Comparison of ENCODE assay signal across 16 cellular contexts in genomic region chr1:154453155-154453554, GRCh38. TPM values are rescaled to one million over a fixed set of nuclear protein-coding genes. Genes with fewer than 3 reads are reported as not detected.
A peak's percentile ranks its signal among the peaks of the same experiment; 100 is the strongest.
DNase-seq lines count a peak whose midpoint lies in the region; ATAC-seq, FAIRE-seq and TF ChIP-seq lines count a peak whose summit lies in the region.
"Had no signal": no experiment of that assay in that cellular context is flagged by ENCODE, and none has a peak within 500 bp of the region (broad histone marks: within the 10 kb centered on the region; RNA-seq: fewer than 3 reads in every experiment).

No MANE protein-coding gene starts in this region.

- H3K27me3 ChIP-seq in right lobe of liver (no peaks in the 10 kb centered on the region), HepG2 (ENCODE audit: control insufficient read depth in 1 of 2, insufficient read depth in 2 of 2, low read length in 2 of 2) (no peaks in the 10 kb centered on the region), upper lobe of right lung (no peaks in the 10 kb centered on the region)

- POLR2A ChIA-PET in HepG2 (lab: Yijun Ruan, JAX), result no interaction called here

- DNase-seq in right lobe of liver, result no peak
- DNase-seq in HepG2 (ENCODE audit: low spot score), result no peak
- DNase-seq in left colon, result no peak
- no peak for DNase-seq in upper lobe of right lung
- no peak for DNase-seq in NCI-H1048 (lab: John Stamatoyannopoulos, UW)
- DNase-seq in epidermal melanocyte (ENCODE audit: insufficient read length, low spot score), result no peak
- DNase-seq: ACHN; activated CD4-positive, alpha-beta T cell treated with anti-CD3 and anti-CD28 coated beads for 36 hours; activated naive CD8-positive, alpha-beta T cell treated with anti-CD3 and anti-CD28 coated beads, Interleukin-2, amount 50 U/mL, for 24 hours; hippocampal formation; NCI-H82; SHP77; stimulated activated CD4-positive, alpha-beta T cell treated with anti-CD3 and anti-CD28 coated beads, Interleukin-2, amount 100 ng/mL, for 24 hours; T-helper 9 cell had no signal

- ATAC-seq in right lobe of liver (peak; percentile 2 to 10 (median 6)), HepG2 (no peak), left colon (peak; percentile 8), upper lobe of right lung (peak; percentile 38), GM18519 (IDR thresholded peaks at IDR 0.05; ENCODE audit: low FRiP score, unreplicated experiment) (no peak)
- ATAC-seq: activated naive CD8-positive, alpha-beta T cell treated with anti-CD3 and anti-CD28 coated beads, Interleukin-2, amount 50 U/mL, for 24 hours had no signal

- FAIRE-seq in HepG2 (lab: Jason Lieb, UNC), result no peak

- H3K27me3 Mint-ChIP-seq in brain, result peaks cover 9% of the 10 kb centered on the region

- no peak overlapping the region for H3K4me2 ChIP-seq in HepG2 (ENCODE audit: low read depth, low read length)

- H3K9me3 Mint-ChIP-seq in brain, result peaks cover 0 to 3% (median 0%) of the 10 kb centered on the region in 5 experiments
- H3K9me3 Mint-ChIP-seq: activated naive CD8-positive, alpha-beta T cell treated with anti-CD3 and anti-CD28 coated beads, Interleukin-2, amount 50 U/mL, for 24 hours had no signal

- TF ChIP-seq EP300 in HepG2 (IDR thresholded peaks at IDR 0.05; ENCODE audit: low read depth in 2 of 2, low read length in 2 of 2) (no peak), HepG2 (CRISPR knock-in tag; IDR thresholded peaks at IDR 0.05; ENCODE audit: borderline replicate concordance) (no peak)

- TF ChIP-seq CTCF in right lobe of liver (IDR thresholded peaks at IDR 0.05) (no peak), HepG2 (CRISPR knock-in tag; IDR thresholded peaks at IDR 0.05) (no peak), brain (conservative IDR thresholded peaks at IDR 0.05) (no peak), upper lobe of right lung (IDR thresholded peaks at IDR 0.05) (no peak)

- H3K4me1 Mint-ChIP-seq in brain, result peaks cover 20% of the 10 kb centered on the region

- intact Hi-C loops in right lobe of liver (cut with DNase I), result no loop called here
- intact Hi-C loops in HepG2 (cut with micrococcal nuclease; ENCODE audit: unreplicated experiment), result no loop called here
- intact Hi-C loops in left colon (cut with DNase I, micrococcal nuclease), result no loop called here
- intact Hi-C loops in upper lobe of right lung (cut with DNase I), result no loop called here

- in situ Hi-C loops in HepG2 (cut with HindIII; ENCODE audit: extremely low pct_ligation_motif_present, low pct_unique_long_range_greater_than_20kb), result no loop called here

- H3K9me3 ChIP-seq in right lobe of liver (no peaks in the 10 kb centered on the region), HepG2 (ENCODE audit: low read length) (no peaks in the 10 kb centered on the region), upper lobe of right lung (no peaks in the 10 kb centered on the region)

- H3K4me1 ChIP-seq in right lobe of liver (no peaks in the 10 kb centered on the region), HepG2 (ENCODE audit: insufficient read depth, low read length) (peaks cover 12% of the 10 kb centered on the region), upper lobe of right lung (peaks cover 9% of the 10 kb centered on the region)

- H3K4me3 Mint-ChIP-seq in brain, result no peak overlapping the region
- H3K4me3 Mint-ChIP-seq: activated CD4-positive, alpha-beta T cell treated with anti-CD3 and anti-CD28 coated beads for 36 hours; activated naive CD8-positive, alpha-beta T cell treated with anti-CD3 and anti-CD28 coated beads, Interleukin-2, amount 50 U/mL, for 24 hours had no signal

- BruUV-seq in HepG2 (replicated peaks; lab: Mats Ljungman, UMichigan), result no TSS peak

- WGBS in right lobe of liver (ENCODE audit: insufficient coverage, low coverage, low lambda C conversion rate, missing lambda C conversion rate), result 95% methylated on average over 3 of the region's 5 CpGs
- 97% methylated on average over 5 of the region's 5 CpGs for WGBS in HepG2 (ENCODE audit: low lambda C conversion rate)

- H4K20me1 ChIP-seq in HepG2 (ENCODE audit: insufficient read depth, low read length), result no peaks in the 10 kb centered on the region

- H3K27ac ChIP-seq in right lobe of liver (no peak overlapping the region), HepG2 (ENCODE audit: extremely low read length, insufficient read depth, low read length) (no peak overlapping the region), upper lobe of right lung (no peak overlapping the region)

- H2AFZ ChIP-seq in HepG2 (ENCODE audit: low read length), result no peak overlapping the region

- no peak for TF ChIP-seq POLR2A in right lobe of liver (IDR thresholded peaks at IDR 0.05)
- TF ChIP-seq POLR2A in HepG2 (IDR thresholded peaks at IDR 0.05; ENCODE audit: insufficient read depth in 1 of 2, low read depth in 2 of 2, low read length in 2 of 2), result no peak

- no peak for TF ChIP-seq RAD21 in HepG2 (CRISPR knock-in tag; IDR thresholded peaks at IDR 0.05)

- H3K27ac Mint-ChIP-seq in brain, result peak overlapping the region in 4 of 5 experiments; percentile 59 to 80 (median 75)
- H3K27ac Mint-ChIP-seq: activated CD4-positive, alpha-beta T cell treated with anti-CD3 and anti-CD28 coated beads for 36 hours had no signal

- H3K79me2 ChIP-seq in HepG2 (ENCODE audit: insufficient read depth, low read length), result no peaks in the 10 kb centered on the region

- H3K36me3 ChIP-seq in right lobe of liver (peaks cover 0 to 96% (median 47%) of the 10 kb centered on the region in 4 donors), HepG2 (replicated peaks in 1 of 2; ENCODE audit: control insufficient read depth in 1 of 2, insufficient read depth in 2 of 2, low read length in 2 of 2) (no peaks in the 10 kb centered on the region), upper lobe of right lung (peaks cover 67% of the 10 kb centered on the region)

- no peaks in the 10 kb centered on the region for H3K36me3 Mint-ChIP-seq in brain

- H3K4me3 ChIP-seq in right lobe of liver, result no peak overlapping the region
- no peak overlapping the region for H3K4me3 ChIP-seq in HepG2 (replicated peaks in 1 of 3; ENCODE audit: insufficient read depth in 1 of 3, low read depth in 2 of 3, low read length in 3 of 3)
- H3K4me3 ChIP-seq in upper lobe of right lung, result no peak overlapping the region

- CTCF ChIA-PET in HepG2 (lab: Yijun Ruan, JAX; ENCODE audit: low intra/inter-chr PET ratio, low total read pairs), result no interaction called here

- H3K9ac ChIP-seq in HepG2 (ENCODE audit: insufficient read depth, low read depth, low read length), result no peak overlapping the region

RNA-seq across cellular contexts. Expression of gene IL6R, which starts 48.0 kb away (rescaled TPM):
- total RNA-seq in right lobe of liver, result 100 to 1,000 TPM in 2 of 6 experiments, 10 to 100 TPM in 4; 32.2 to 145 (median 68.2) TPM
- 3.5 and 5.0 TPM in 2 replicates for total RNA-seq in HepG2 (2016; rRNA removed; fragmentation: Illumina TruSeq; extraction: Trizol)
- 0.71 and 0.91 TPM in 2 replicates for total RNA-seq in HepG2 (2016; cell fraction: cytosol; rRNA removed; fragmentation: Illumina TruSeq; extraction: Trizol; ENCODE audit: low read depth)
- total RNA-seq in HepG2 (2016; cell fraction: insoluble cytoplasmic fraction; rRNA removed; fragmentation: Illumina TruSeq; extraction: Trizol), result 1.9 and 4.6 TPM in 2 replicates
- total RNA-seq in HepG2 (2016; cell fraction: membrane; rRNA removed; fragmentation: Illumina TruSeq; extraction: Trizol), result 1.2 and 1.3 TPM in 2 replicates
- total RNA-seq in HepG2 (2016; cell fraction: nucleus; rRNA removed; fragmentation: Illumina TruSeq; extraction: Trizol), result 3.7 and 4.0 TPM in 2 replicates
- 24.5 and 30.5 TPM in 2 replicates for polyA plus RNA-seq in HepG2 (2011; rRNA removed)
- polyA plus RNA-seq in HepG2 (2011; cell fraction: cytosol; rRNA removed), result 15.2 and 20.2 TPM in 2 replicates
- 15.9 and 16.7 TPM in 2 replicates for polyA plus RNA-seq in HepG2 (2011; cell fraction: nucleus; rRNA removed)
- 13.7 and 18.5 TPM in 2 replicates for polyA plus RNA-seq in HepG2 (2012)
- polyA plus RNA-seq in HepG2 (2016; cell fraction: cytosol; fragmentation: Illumina TruSeq; extraction: Trizol; ENCODE audit: low read depth), result 0.28 and 0.32 TPM in 2 replicates
- 1.4 and 2.1 TPM in 2 replicates for polyA plus RNA-seq in HepG2 (2016; cell fraction: insoluble cytoplasmic fraction; fragmentation: Illumina TruSeq; extraction: Trizol; ENCODE audit: low read depth)
- polyA plus RNA-seq in HepG2 (2016; cell fraction: membrane; fragmentation: Illumina TruSeq; extraction: Trizol; ENCODE audit: low read depth), result 0.60 and 0.65 TPM in 2 replicates
- polyA plus RNA-seq in HepG2 (2016; cell fraction: nucleus; fragmentation: Illumina TruSeq; extraction: Trizol; ENCODE audit: insufficient read depth, low read depth), result 4.0 and 4.9 TPM in 2 replicates
- 13.3 and 63.4 TPM in 2 replicates for polyA minus RNA-seq in HepG2 (2011; rRNA and poly(A)+ RNA removed; ENCODE audit: low replicate concordance)
- 10.3 and 13.7 TPM in 2 replicates for polyA minus RNA-seq in HepG2 (2011; cell fraction: cytosol; rRNA and poly(A)+ RNA removed)
- polyA minus RNA-seq in HepG2 (2011; cell fraction: nucleus; rRNA and poly(A)+ RNA removed), result 13.4 and 13.8 TPM in 2 replicates
- 1.4 TPM for polyA plus RNA-seq in brain (ENCODE audit: insufficient read depth, low read depth, low replicate concordance)
- total RNA-seq in left colon, result 10 to 100 TPM; 32.9 to 51.4 TPM
- total RNA-seq in upper lobe of right lung, result 60.2 TPM

RNA-seq across cellular contexts. Expression of gene TDRD10, which starts 48.9 kb away (rescaled TPM):
- total RNA-seq in right lobe of liver (1 to 10 TPM in 5 of 6 experiments, under 1 TPM in 1; 0.92 to 2.2 (median 1.4) TPM), HepG2 (2016; rRNA removed; fragmentation: Illumina TruSeq; extraction: Trizol) (not detected in 2 replicates), left colon (1 to 10 TPM in 1 of 2 donors, under 1 TPM in 1; 0.70 to 1.0 TPM), upper lobe of right lung (21.7 TPM)
- not detected in 2 replicates for total RNA-seq in HepG2 (2016; cell fraction: cytosol; rRNA removed; fragmentation: Illumina TruSeq; extraction: Trizol; ENCODE audit: low read depth)
- not detected in 2 replicates for total RNA-seq in HepG2 (2016; cell fraction: insoluble cytoplasmic fraction; rRNA removed; fragmentation: Illumina TruSeq; extraction: Trizol)
- not detected in 2 replicates for total RNA-seq in HepG2 (2016; cell fraction: membrane; rRNA removed; fragmentation: Illumina TruSeq; extraction: Trizol)
- not detected in 2 replicates for total RNA-seq in HepG2 (2016; cell fraction: nucleus; rRNA removed; fragmentation: Illumina TruSeq; extraction: Trizol)
- polyA plus RNA-seq in HepG2 (2011; rRNA removed) (not detected in 2 replicates), brain (ENCODE audit: insufficient read depth, low read depth, low replicate concordance) (0.27 TPM)
- polyA plus RNA-seq in HepG2 (2011; cell fraction: cytosol; rRNA removed), result not detected in 2 replicates
- not detected in 2 replicates for polyA plus RNA-seq in HepG2 (2011; cell fraction: nucleus; rRNA removed)
- polyA plus RNA-seq in HepG2 (2012), result not detected in 2 replicates
- polyA plus RNA-seq in HepG2 (2016; cell fraction: cytosol; fragmentation: Illumina TruSeq; extraction: Trizol; ENCODE audit: low read depth), result not detected in 2 replicates
- polyA plus RNA-seq in HepG2 (2016; cell fraction: insoluble cytoplasmic fraction; fragmentation: Illumina TruSeq; extraction: Trizol; ENCODE audit: low read depth), result not detected in 2 replicates
- polyA plus RNA-seq in HepG2 (2016; cell fraction: membrane; fragmentation: Illumina TruSeq; extraction: Trizol; ENCODE audit: low read depth), result not detected in 2 replicates
- not detected in 2 replicates for polyA plus RNA-seq in HepG2 (2016; cell fraction: nucleus; fragmentation: Illumina TruSeq; extraction: Trizol; ENCODE audit: insufficient read depth, low read depth)
- polyA minus RNA-seq in HepG2 (2011; rRNA and poly(A)+ RNA removed; ENCODE audit: low replicate concordance), result 0.07 TPM in 1 of 2 replicates, not detected in the other
- not detected in 2 replicates for polyA minus RNA-seq in HepG2 (2011; cell fraction: cytosol; rRNA and poly(A)+ RNA removed)
- not detected in 2 replicates for polyA minus RNA-seq in HepG2 (2011; cell fraction: nucleus; rRNA and poly(A)+ RNA removed)
- total RNA-seq: activated CD4-positive, alpha-beta T cell treated with anti-CD3 and anti-CD28 coated beads for 36 hours had no signal

RNA-seq across cellular contexts. Expression of gene SHE, which starts 49.1 kb away (rescaled TPM):
- total RNA-seq in right lobe of liver (1 to 10 TPM; 4.0 to 5.6 (median 4.7) TPM), HepG2 (2016; rRNA removed; fragmentation: Illumina TruSeq; extraction: Trizol) (not detected in 2 replicates), left colon (1 to 10 TPM; 3.4 TPM), upper lobe of right lung (48.3 TPM)
- not detected in 2 replicates for total RNA-seq in HepG2 (2016; cell fraction: cytosol; rRNA removed; fragmentation: Illumina TruSeq; extraction: Trizol; ENCODE audit: low read depth)
- not detected in 2 replicates for total RNA-seq in HepG2 (2016; cell fraction: insoluble cytoplasmic fraction; rRNA removed; fragmentation: Illumina TruSeq; extraction: Trizol)
- total RNA-seq in HepG2 (2016; cell fraction: membrane; rRNA removed; fragmentation: Illumina TruSeq; extraction: Trizol), result not detected in 2 replicates
- not detected in 2 replicates for total RNA-seq in HepG2 (2016; cell fraction: nucleus; rRNA removed; fragmentation: Illumina TruSeq; extraction: Trizol)
- polyA plus RNA-seq in HepG2 (2011; rRNA removed) (not detected in 2 replicates), brain (ENCODE audit: insufficient read depth, low read depth, low replicate concordance) (1.6 TPM)
- polyA plus RNA-seq in HepG2 (2011; cell fraction: cytosol; rRNA removed), result not detected in 2 replicates
- not detected in 2 replicates for polyA plus RNA-seq in HepG2 (2011; cell fraction: nucleus; rRNA removed)
- polyA plus RNA-seq in HepG2 (2012), result not detected in 2 replicates
- not detected in 2 replicates for polyA plus RNA-seq in HepG2 (2016; cell fraction: cytosol; fragmentation: Illumina TruSeq; extraction: Trizol; ENCODE audit: low read depth)
- polyA plus RNA-seq in HepG2 (2016; cell fraction: insoluble cytoplasmic fraction; fragmentation: Illumina TruSeq; extraction: Trizol; ENCODE audit: low read depth), result not detected in 2 replicates
- polyA plus RNA-seq in HepG2 (2016; cell fraction: membrane; fragmentation: Illumina TruSeq; extraction: Trizol; ENCODE audit: low read depth), result not detected in 2 replicates
- polyA plus RNA-seq in HepG2 (2016; cell fraction: nucleus; fragmentation: Illumina TruSeq; extraction: Trizol; ENCODE audit: insufficient read depth, low read depth), result not detected in 2 replicates
- not detected in 2 replicates for polyA minus RNA-seq in HepG2 (2011; rRNA and poly(A)+ RNA removed; ENCODE audit: low replicate concordance)
- polyA minus RNA-seq in HepG2 (2011; cell fraction: cytosol; rRNA and poly(A)+ RNA removed), result not detected in 2 replicates
- polyA minus RNA-seq in HepG2 (2011; cell fraction: nucleus; rRNA and poly(A)+ RNA removed), result not detected in 2 replicates

Comparison
In these comparisons a context has a peak if more than half of its experiments do, and no peak if none do; other contexts are left out.
1. ATAC-seq: peak in right lobe of liver (4 of 4), left colon (single experiment) and upper lobe of right lung (single experiment); none in HepG2 (single experiment) and GM18519 (single experiment).